Comparison of ENCODE assay signal across 8 cellular contexts in genomic region chr22:36853407-36854099, GRCh38. TPM values are rescaled to one million over a fixed set of nuclear protein-coding genes. Genes with fewer than 3 reads are reported as not detected.
A peak's percentile ranks its signal among the peaks of the same experiment; 100 is the strongest.
DNase-seq lines count a peak whose midpoint lies in the region; ATAC-seq and TF ChIP-seq lines count a peak whose summit lies in the region.

No MANE protein-coding gene starts in this region.

- intact Hi-C loops in Caco-2 (cut with micrococcal nuclease; ENCODE audit: unreplicated experiment), result no loop called here

- H3K9me3 Mint-ChIP-seq in Caco-2 (ENCODE audit: unreplicated experiment), result peaks cover 10% of the 10 kb centered on the region

- DNase-seq in Caco-2 (peak; percentile 56 to 60), HL-60 (ENCODE audit: low read depth in 1 of 2, low spot score in 1 of 2) (peak; percentile 66 to 95), SKM-1 treated with dmso at 0.1 percent for 144 hours (lab: John Stamatoyannopoulos, UW; ENCODE audit: unreplicated experiment) (peak; percentile 51), hepatic stellate cell (ENCODE audit: low spot score) (peak; percentile 61)
- DNase-seq in activated naive CD4-positive, alpha-beta T cell treated with anti-CD3 and anti-CD28 coated beads, Interleukin-2, amount 50 U/mL, for 16 hours, result peak; percentile 89
- peak; percentile 87 to 96 (median 92) for DNase-seq in stimulated activated CD4-positive, alpha-beta T cell treated with anti-CD3 and anti-CD28 coated beads, Interleukin-12 subunit alpha, Interleukin-12 subunit beta, amount 100 ng/mL, for 48 hours (ENCODE audit: low read depth in 2 of 3, low spot score in 1 of 3)

- H3K4me3 ChIP-seq in Caco-2 (ENCODE audit: low read depth, low read length), result no peak overlapping the region
- H3K4me3 ChIP-seq in HL-60 (replicated peaks; ENCODE audit: insufficient read depth, low read length), result no peak overlapping the region

- ATAC-seq in GM21619 (IDR thresholded peaks at IDR 0.05; ENCODE audit: unreplicated experiment), result no peak
- no peak for ATAC-seq in HG03039 (IDR thresholded peaks at IDR 0.05; ENCODE audit: unreplicated experiment)

- no peaks in the 10 kb centered on the region for H3K4me1 ChIP-seq in Caco-2

- H3K27ac Mint-ChIP-seq in Caco-2 (ENCODE audit: unreplicated experiment), result no peak overlapping the region

- no peak overlapping the region for H3K4me3 Mint-ChIP-seq in Caco-2 (ENCODE audit: unreplicated experiment)

- no peaks in the 10 kb centered on the region for H3K9me3 ChIP-seq in Caco-2

- BruUV-seq in Caco-2 (replicated peaks; lab: Mats Ljungman, UMichigan), result no TSS peak

- peaks cover 6% of the 10 kb centered on the region for H3K4me1 Mint-ChIP-seq in Caco-2 (ENCODE audit: low read depth, unreplicated experiment)

- H3K36me3 Mint-ChIP-seq in Caco-2 (ENCODE audit: insufficient read depth, unreplicated experiment), result no peaks in the 10 kb centered on the region

- H3K27me3 ChIP-seq in Caco-2 (replicated peaks; ENCODE audit: control insufficient read depth, insufficient read depth, low read length), result peaks cover 1% of the 10 kb centered on the region; the same call in 1 of the 2 replicates
- H3K27me3 ChIP-seq in HL-60 (ENCODE audit: insufficient read depth, poor library complexity, severe bottlenecking), result no peaks in the 10 kb centered on the region

- POLR2A ChIA-PET in Caco-2 (lab: Charles Lee), result no interaction called here

- TF ChIP-seq CTCF in Caco-2 (IDR thresholded peaks at IDR 0.05; ENCODE audit: insufficient read depth in 1 of 2, low read depth in 1 of 2, low read length in 1 of 2, severe bottlenecking in 1 of 2, unreplicated experiment in 1 of 2) (peak; percentile 28 to 55), HL-60 (IDR thresholded peaks at IDR 0.05; ENCODE audit: insufficient read depth, low read length) (peak; percentile 91)

- CTCF ChIA-PET in Caco-2 (lab: Charles Lee), result no interaction called here

- H3K36me3 ChIP-seq in Caco-2 (ENCODE audit: control insufficient read depth, insufficient read depth, low read length), result no peaks in the 10 kb centered on the region

- peaks cover 25% of the 10 kb centered on the region for H3K27me3 Mint-ChIP-seq in Caco-2 (ENCODE audit: insufficient read depth, unreplicated experiment)

- peak overlapping the region; percentile 77 for H3K27ac ChIP-seq in HL-60 (replicated peaks)

RNA-seq across cellular contexts. Expression of gene NCF4, which starts 7.3 kb away (rescaled TPM):
- total RNA-seq in Caco-2 (2022), result not detected in 2 replicates

RNA-seq across cellular contexts. Expression of gene PVALB, which starts 36.7 kb away (rescaled TPM):
- total RNA-seq in Caco-2 (2022), result not detected in 2 replicates

RNA-seq across cellular contexts. Expression of gene CSF2RB, which starts 59.9 kb away (rescaled TPM):
- not detected in 2 replicates for total RNA-seq in Caco-2 (2022)
